7 cellular contexts compared by ENCODE assay signal in the genomic region with DNA sequence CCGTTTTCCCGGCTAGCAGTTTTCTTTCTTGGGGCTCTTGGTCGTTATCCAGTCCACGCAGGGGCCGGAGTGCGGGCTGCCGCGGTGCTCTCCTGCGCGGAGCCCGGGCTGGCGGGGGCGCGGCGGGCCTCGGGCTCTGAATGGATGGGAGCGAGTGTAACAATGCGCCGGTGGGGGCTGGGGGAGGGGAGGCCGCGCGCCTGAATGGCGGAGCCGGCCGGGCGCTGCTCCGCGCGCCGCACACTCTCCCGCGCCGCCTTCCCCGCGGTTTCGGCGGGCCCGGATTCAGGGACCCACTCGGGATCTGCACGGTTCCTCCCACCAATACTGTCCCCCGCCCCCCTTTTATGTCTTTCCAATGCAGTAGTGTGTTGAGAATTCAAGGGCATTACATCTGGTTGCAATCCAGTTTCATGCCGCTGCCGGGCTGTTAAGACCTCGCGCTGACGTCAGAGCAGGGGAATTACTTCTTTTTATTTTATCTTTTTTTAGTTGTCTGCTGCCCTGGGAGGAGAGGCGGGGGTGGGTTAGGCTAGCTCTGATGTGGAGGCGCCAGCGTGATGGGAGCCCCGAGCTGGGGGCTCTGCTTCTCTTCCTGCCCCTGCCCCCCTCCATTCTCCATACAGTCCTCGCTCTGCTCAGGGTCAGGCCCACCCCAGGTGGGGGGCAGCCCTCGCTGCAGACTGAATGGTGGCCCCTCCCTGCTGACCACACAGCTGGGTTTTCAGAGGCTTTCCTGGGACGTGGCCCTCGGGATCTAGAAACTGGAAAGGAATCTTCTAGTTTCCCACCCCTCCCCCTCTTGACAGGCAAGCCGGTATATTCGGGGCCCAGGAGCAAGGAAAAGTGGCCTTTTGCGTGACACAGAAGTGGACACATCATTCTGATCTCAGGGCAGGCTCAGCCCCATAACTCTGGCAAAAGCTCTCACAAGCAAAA. TPM values are rescaled to one million over a fixed set of nuclear protein-coding genes. Genes with fewer than 3 reads are reported as not detected.
DNase-seq lines count a peak whose midpoint lies in the region; ATAC-seq and TF ChIP-seq lines count a peak whose summit lies in the region.

No MANE protein-coding gene starts in this region.

- CTCF ChIA-PET in Panc1 (lab: Charles Lee): interaction anchor here (0.6 kb wide), 1 partner anchor 96 kb away, joined by 4 read pairs; no protein-coding TSS in a partner anchor

- intact Hi-C loops in Panc1 (cut with micrococcal nuclease; ENCODE audit: unreplicated experiment): loop anchor here (10.0 kb wide), 1 partner anchor 102 kb away; no protein-coding TSS in a partner anchor

- no TSS peak for BruUV-seq in Panc1 (replicated peaks; lab: Mats Ljungman, UMichigan)

- peak overlapping the region; percentile 96 for H3K4me3 Mint-ChIP-seq in neural crest cell

- ATAC-seq in GM18505 (IDR thresholded peaks at IDR 0.05; ENCODE audit: unreplicated experiment) (peak; percentile 27), HG03045 (IDR thresholded peaks at IDR 0.05; ENCODE audit: unreplicated experiment) (peak; percentile 20), Panc1 (peak; percentile 64), thoracic aorta (ENCODE audit: insufficient number of reproducible peaks, low FRiP score, low read depth) (peak; percentile 39)

- DNase-seq in Panc1 (ENCODE audit: low read depth, low spot score) (no peak), fibroblast of the conjunctiva (ENCODE audit: low read depth) (peak; percentile 79), neural crest cell (ENCODE audit: low read depth, low spot score) (peak; percentile 61), thoracic aorta (ENCODE audit: low spot score) (no peak)
- peak; percentile 50 for DNase-seq in activated T-helper 9 cell treated with anti-CD3 and anti-CD28 coated beads, Interleukin-2, amount 50 U/mL, for 16 hours (ENCODE audit: low read depth)

- POLR2A ChIA-PET in Panc1 (lab: Charles Lee): interaction anchor here (0.6 to 0.7 kb wide), 3 partner anchors 14 to 426 kb away, joined by 4 to 6 read pairs (median 6); no protein-coding TSS in a partner anchor

- H3K27me3 Mint-ChIP-seq in neural crest cell (ENCODE audit: low read depth): no peaks in the 10 kb centered on the region

- H3K27ac ChIP-seq in Panc1 (ENCODE audit: low read length) (peak overlapping the region; percentile 97), thoracic aorta (peak overlapping the region; percentile 87 to 89)

- H3K4me3 ChIP-seq in Panc1 (ENCODE audit: low read depth in 2 of 2, low read length in 2 of 2) (peak overlapping the region; percentile 63 to 64), thoracic aorta (peak overlapping the region; percentile 91)

- H3K4me1 ChIP-seq in Panc1 (ENCODE audit: control insufficient read depth, insufficient read depth, low read length) (peaks cover 48% of the 10 kb centered on the region), thoracic aorta (ENCODE audit: control insufficient read depth in 1 of 2, low read depth in 2 of 2) (peaks cover 8 to 23% of the 10 kb centered on the region in 2 donors)

- no peak for TF ChIP-seq CTCF in Panc1 (IDR thresholded peaks at IDR 0.05)
- no peak for TF ChIP-seq CTCF in neural crest cell (conservative IDR thresholded peaks at IDR 0.05)
- no peak for TF ChIP-seq CTCF in thoracic aorta (IDR thresholded peaks at IDR 0.05)

- H3K9me3 ChIP-seq in Panc1 (ENCODE audit: control insufficient read depth, insufficient read depth, low read depth, low read length) (no peaks in the 10 kb centered on the region), thoracic aorta (no peaks in the 10 kb centered on the region)

- peak overlapping the region; percentile 94 for H3K27ac Mint-ChIP-seq in neural crest cell (ENCODE audit: unreplicated experiment)

- no peaks in the 10 kb centered on the region for H3K27me3 ChIP-seq in Panc1 (ENCODE audit: control insufficient read depth, insufficient read depth, low read length)
- H3K27me3 ChIP-seq in thoracic aorta (replicated peaks; ENCODE audit: insufficient read depth): no peaks in the 10 kb centered on the region

- no peaks in the 10 kb centered on the region; the same call in none of the 2 replicates for H3K36me3 ChIP-seq in Panc1 (ENCODE audit: control insufficient read depth, insufficient read depth, low read length)
- H3K36me3 ChIP-seq in thoracic aorta: no peaks in the 10 kb centered on the region

- H3K36me3 Mint-ChIP-seq in neural crest cell (ENCODE audit: low read depth): no peaks in the 10 kb centered on the region

- TF ChIP-seq POLR2A in GM18505 (IDR thresholded peaks at IDR 0.05; ENCODE audit: borderline replicate concordance, extremely low read depth, insufficient read depth, insufficient read length): no peak

- no peaks in the 10 kb centered on the region for H3K9me3 Mint-ChIP-seq in neural crest cell

- in situ Hi-C loops in Panc1 (cut with HindIII; ENCODE audit: low pct_unique_long_range_greater_than_20kb, low sequenced_read_pairs): no loop called here

- peaks cover 52% of the 10 kb centered on the region for H3K4me1 Mint-ChIP-seq in neural crest cell

RNA-seq across cellular contexts. Expression of gene RAI1, which starts 1.7 kb away (rescaled TPM):
- total RNA-seq in Panc1 (2021; ENCODE audit: unreplicated experiment): 51.0 TPM
- 39.2 TPM for polyA plus RNA-seq in Panc1 (2012; ENCODE audit: insufficient read length)
- total RNA-seq in neural crest cell: 53.6 and 54.0 TPM in 2 replicates
- 10 to 100 TPM; 21.0 to 31.5 TPM for total RNA-seq in thoracic aorta

Comparison
In these comparisons a context has a peak if more than half of its experiments do, and no peak if none do; other contexts are left out.
1. DNase-seq: peak in activated T-helper 9 cell treated with anti-CD3 and anti-CD28 coated beads, Interleukin-2, amount 50 U/mL, for 16 hours (single experiment), fibroblast of the conjunctiva (single experiment) and neural crest cell (single experiment); none in Panc1 (single experiment) and thoracic aorta (single experiment).
2. Peak in every context shown above with its lines, with median percentiles within 50 percentile points of each other: ATAC-seq.